9 cellular contexts compared by ENCODE assay signal in genomic region chr7:36723951-36724664, GRCh38. TPM values are rescaled to one million over a fixed set of nuclear protein-coding genes. Genes with fewer than 3 reads are reported as not detected.
DNase-seq lines count a peak whose midpoint lies in the region; ATAC-seq, FAIRE-seq and TF ChIP-seq lines count a peak whose summit lies in the region.
"Had no signal": no experiment of that assay in that cellular context is flagged by ENCODE, and none has a peak within 500 bp of the region (broad histone marks: within the 10 kb centered on the region; RNA-seq: fewer than 3 reads in every experiment).

Gene AOAH (minus strand): TSS chr7:36724494. CDS start chr7:36724148, 346 bp downstream.

- no peaks in the 10 kb centered on the region for H3K27me3 Mint-ChIP-seq in activated naive CD4-positive, alpha-beta T cell treated with anti-CD3 and anti-CD28 coated beads for 36 hours (ENCODE audit: low read depth)
- H3K27me3 Mint-ChIP-seq in naive thymus-derived CD8-positive, alpha-beta T cell: no peaks in the 10 kb centered on the region

- peaks cover 4% of the 10 kb centered on the region for H3K9me3 Mint-ChIP-seq in activated naive CD4-positive, alpha-beta T cell treated with anti-CD3 and anti-CD28 coated beads for 36 hours
- no peaks in the 10 kb centered on the region for H3K9me3 Mint-ChIP-seq in naive thymus-derived CD8-positive, alpha-beta T cell

- H3K36me3 ChIP-seq in suprapubic skin: no peaks in the 10 kb centered on the region

- WGBS in suprapubic skin: 61% methylated on average over 14 of the region's 14 CpGs

- in situ Hi-C loops in SK-MEL-5 (cut with HindIII; ENCODE audit: low pct_unique_long_range_greater_than_20kb, low sequenced_read_pairs): no loop called here

- FAIRE-seq in GM12892 (lab: Jason Lieb, UNC): peak; percentile 86
- FAIRE-seq: endothelial cell of umbilical vein had no signal

- peak within 1 kb of the TSS; percentile 63 for H3K4me3 Mint-ChIP-seq in activated naive CD4-positive, alpha-beta T cell treated with anti-CD3 and anti-CD28 coated beads for 36 hours
- peak within 1 kb of the TSS; percentile 86 to 99 (median 92) for H3K4me3 Mint-ChIP-seq in naive thymus-derived CD8-positive, alpha-beta T cell

- H3K9me3 ChIP-seq in suprapubic skin: no peaks in the 10 kb centered on the region

- TF ChIP-seq POLR2A in GM12892 (IDR thresholded peaks at IDR 0.05; ENCODE audit: low read depth, low read length) (no peak), suprapubic skin (IDR thresholded peaks at IDR 0.05) (no peak)

- no peak for TF ChIP-seq EP300 in suprapubic skin (IDR thresholded peaks at IDR 0.05)

- H3K27ac ChIP-seq in suprapubic skin: no peak within 1 kb of the TSS

- TF ChIP-seq CTCF in suprapubic skin (IDR thresholded peaks at IDR 0.05): no peak

- H3K4me1 Mint-ChIP-seq in activated naive CD4-positive, alpha-beta T cell treated with anti-CD3 and anti-CD28 coated beads for 36 hours (ENCODE audit: low read depth): peaks cover 70% of the 10 kb centered on the region
- H3K4me1 Mint-ChIP-seq in naive thymus-derived CD8-positive, alpha-beta T cell: peaks cover 49 to 90% (median 88%) of the 10 kb centered on the region in 4 donors

- peak; percentile 78 for ATAC-seq in HG02763 (IDR thresholded peaks at IDR 0.05; ENCODE audit: unreplicated experiment)
- ATAC-seq in naive thymus-derived CD8-positive, alpha-beta T cell: peak; percentile 92 to 94

- no peak for DNase-seq in GM12892 (ENCODE audit: insufficient read length)
- DNase-seq in SK-MEL-5 (ENCODE audit: low read depth, low spot score): peak; percentile 11
- DNase-seq in activated naive CD4-positive, alpha-beta T cell treated with anti-CD3 and anti-CD28 coated beads for 36 hours: peak; percentile 88
- peak; percentile 57 to 94 (median 86) for DNase-seq in naive thymus-derived CD8-positive, alpha-beta T cell
- DNase-seq in suprapubic skin (ENCODE audit: low spot score in 2 of 2): no peak
- no peak for DNase-seq in SHP77 (lab: John Stamatoyannopoulos, UW)
- DNase-seq in dermis blood vessel endothelial cell: no peak

- intact Hi-C loops in activated naive CD4-positive, alpha-beta T cell treated with anti-CD3 and anti-CD28 coated beads for 36 hours (cut with micrococcal nuclease): loop anchor here (1.0 to 10.0 kb wide), 6 partner anchors 17 to 631 kb away; no protein-coding TSS in a partner anchor

- POLR2A ChIA-PET in naive thymus-derived CD8-positive, alpha-beta T cell (lab: Charles Lee): interaction anchor here (0.6 to 6.2 kb wide), 13 partner anchors 9 to 685 kb away, joined by 3 to 41 read pairs (median 4); partner anchors contain the start of gene ANLN

- H3K36me3 Mint-ChIP-seq in activated naive CD4-positive, alpha-beta T cell treated with anti-CD3 and anti-CD28 coated beads for 36 hours (ENCODE audit: low read depth): no peaks in the 10 kb centered on the region
- H3K36me3 Mint-ChIP-seq in naive thymus-derived CD8-positive, alpha-beta T cell: peaks cover 0 to under 1% (median 0%) of the 10 kb centered on the region in 3 donors

- peak within 1 kb of the TSS; percentile 84 for H3K27ac Mint-ChIP-seq in activated naive CD4-positive, alpha-beta T cell treated with anti-CD3 and anti-CD28 coated beads for 36 hours
- peak within 1 kb of the TSS; percentile 85 to 98 (median 97) for H3K27ac Mint-ChIP-seq in naive thymus-derived CD8-positive, alpha-beta T cell

- H3K4me3 ChIP-seq in suprapubic skin: peak within 1 kb of the TSS; percentile 5

- CTCF ChIA-PET in activated naive CD4-positive, alpha-beta T cell treated with anti-CD3 and anti-CD28 coated beads for 36 hours (lab: Charles Lee): interaction anchor here (0.7 kb wide), 2 partner anchors 62 to 120 kb away, joined by 3 read pairs; no protein-coding TSS in a partner anchor

- no peaks in the 10 kb centered on the region for H3K27me3 ChIP-seq in suprapubic skin

- no peaks in the 10 kb centered on the region for H3K4me1 ChIP-seq in suprapubic skin

RNA-seq across cellular contexts. Expression of gene AOAH, which starts in this region (rescaled TPM):
- 0.40 TPM for polyA plus RNA-seq in GM12892 (2012; ENCODE audit: missing spikeins)
- 0.05 TPM in 1 of 2 replicates, not detected in the other for total RNA-seq in SK-MEL-5 (2014; rRNA removed; shearing (Covaris generic))
- not detected in 2 replicates for polyA plus RNA-seq in SK-MEL-5 (2015; cell fraction: cytosol; rRNA removed)
- polyA plus RNA-seq in SK-MEL-5 (2015; cell fraction: nucleus; rRNA removed): not detected in 2 replicates
- total RNA-seq in activated naive CD4-positive, alpha-beta T cell treated with anti-CD3 and anti-CD28 coated beads for 36 hours: 1 to 10 TPM in 1 of 2 experiments, under 1 TPM in 1; 0.67 to 1.2 TPM
- 10 to 100 TPM; 30.2 to 31.4 TPM for total RNA-seq in naive thymus-derived CD8-positive, alpha-beta T cell
- polyA plus RNA-seq in naive thymus-derived CD8-positive, alpha-beta T cell: 10 to 100 TPM; 40.5 to 85.9 (median 44.3) TPM
- total RNA-seq in suprapubic skin: 1 to 10 TPM; 1.1 to 4.8 (median 1.6) TPM
- total RNA-seq in dermis blood vessel endothelial cell: 0.09 TPM in 1 of 2 replicates, not detected in the other
- total RNA-seq: endothelial cell of umbilical vein had no signal
- polyA plus RNA-seq: endothelial cell of umbilical vein had no signal

Comparison
In these comparisons a context has a peak if more than half of its experiments do, and no peak if none do; other contexts are left out.
1. RNA of gene AOAH (total RNA-seq): 30.2 to 31.4 TPM in naive thymus-derived CD8-positive, alpha-beta T cell; 1.1 to 4.8 TPM in suprapubic skin, 0.67 to 1.2 TPM in activated naive CD4-positive, alpha-beta T cell treated with anti-CD3 and anti-CD28 coated beads for 36 hours, 0.05 TPM in SK-MEL-5 and 0.09 TPM in dermis blood vessel endothelial cell; every median in the first group is over 4 times any median in the second.
2. Peak in DNase-seq in SK-MEL-5; RNA of the gene not detected or under 1 TPM.
3. DNase-seq: peak in activated naive CD4-positive, alpha-beta T cell treated with anti-CD3 and anti-CD28 coated beads for 36 hours (single experiment) and naive thymus-derived CD8-positive, alpha-beta T cell (10 of 10); none in GM12892 (single experiment), suprapubic skin (0 of 2), SHP77 (0 of 2) and dermis blood vessel endothelial cell (single experiment).